In genomic region chr4:96742332-96743014, GRCh38 we compare ENCODE assay signal across 4 cellular contexts.
"Had no signal": no experiment of that assay in that cellular context is flagged by ENCODE, and none has a peak within 500 bp of the region (broad histone marks: within the 10 kb centered on the region; RNA-seq: fewer than 3 reads in every experiment).

No MANE protein-coding gene starts in this region.

- H2AFZ ChIP-seq: GM23338 had no signal

- H3K4me3 ChIP-seq: GM23338 had no signal

- DNase-seq: H9, HCEC 1CT had no signal

- H3K27ac ChIP-seq: HL-60 had no signal

- H3K4me2 ChIP-seq: GM23338 had no signal
